In genomic region chr14:57692671-57693070, GRCh38 we compare ENCODE assay signal across 8 cellular contexts.
DNase-seq lines count a peak whose midpoint lies in the region; ATAC-seq, FAIRE-seq and TF ChIP-seq lines count a peak whose summit lies in the region.

No MANE protein-coding gene starts in this region.

- DNase-seq in AML-193 (lab: John Stamatoyannopoulos, UW) (peak; percentile 26 to 42), HFF-Myc (ENCODE audit: extremely low read depth, low read depth) (peak; percentile 22), RCC 7860 (ENCODE audit: low spot score) (peak; percentile 21), glomerular visceral epithelial cell (ENCODE audit: extremely low spot score) (peak; percentile 61), ovary (no peak)
- DNase-seq in CD4-positive, alpha-beta memory T cell = no peak

- H3K9me3 Mint-ChIP-seq in CD4-positive, alpha-beta memory T cell = peaks cover 0 to 8% (median 3%) of the 10 kb centered on the region in 8 donors

- no peak overlapping the region for H3K4me3 ChIP-seq in HFF-Myc (replicated peaks; ENCODE audit: low read depth, low read length)
- no peak overlapping the region for H3K4me3 ChIP-seq in ovary
- H3K4me3 ChIP-seq in CD4-positive, alpha-beta memory T cell (ENCODE audit: low read length in 2 of 2) = no peak overlapping the region

- intact Hi-C loops in ovary (cut with DNase I) = no loop called here
- intact Hi-C loops in CD4-positive, alpha-beta memory T cell (cut with micrococcal nuclease) = no loop called here

- H3K27ac ChIP-seq in ovary = no peak overlapping the region
- H3K27ac ChIP-seq in CD4-positive, alpha-beta memory T cell (ENCODE audit: low read depth, low read length) = no peak overlapping the region

- H3K36me3 Mint-ChIP-seq in CD4-positive, alpha-beta memory T cell = no peaks in the 10 kb centered on the region

- no peaks in the 10 kb centered on the region for H3K4me1 Mint-ChIP-seq in CD4-positive, alpha-beta memory T cell

- H3K27me3 ChIP-seq in ovary = no peaks in the 10 kb centered on the region
- no peaks in the 10 kb centered on the region for H3K27me3 ChIP-seq in CD4-positive, alpha-beta memory T cell (ENCODE audit: insufficient read depth, low read length)

- no peak for TF ChIP-seq EP300 in ovary (IDR thresholded peaks at IDR 0.05)

- CTCF ChIA-PET in CD4-positive, alpha-beta memory T cell (lab: Charles Lee; ENCODE audit: partially characterized antibody) = no interaction called here

- POLR2A ChIA-PET in CD4-positive, alpha-beta memory T cell (lab: Charles Lee; ENCODE audit: partially characterized antibody) = no interaction called here

- no peak for FAIRE-seq in RCC 7860 (lab: Jason Lieb, UNC)

- H3K9me3 ChIP-seq in ovary = no peaks in the 10 kb centered on the region
- no peaks in the 10 kb centered on the region for H3K9me3 ChIP-seq in CD4-positive, alpha-beta memory T cell (ENCODE audit: control insufficient read depth in 1 of 2, low read length in 2 of 2)

- ATAC-seq in GM18907 (IDR thresholded peaks at IDR 0.05; ENCODE audit: unreplicated experiment) (no peak), HG02970 (IDR thresholded peaks at IDR 0.05; ENCODE audit: low FRiP score, unreplicated experiment) (no peak)

- no peaks in the 10 kb centered on the region for H3K4me1 ChIP-seq in ovary (ENCODE audit: insufficient read depth)
- no peaks in the 10 kb centered on the region for H3K4me1 ChIP-seq in CD4-positive, alpha-beta memory T cell (ENCODE audit: insufficient read depth, low read length)

- no peak overlapping the region for H3K27ac Mint-ChIP-seq in CD4-positive, alpha-beta memory T cell

- no peaks in the 10 kb centered on the region for H3K27me3 Mint-ChIP-seq in CD4-positive, alpha-beta memory T cell

- no peak for TF ChIP-seq POLR2A in ovary (IDR thresholded peaks at IDR 0.05)

- no peak overlapping the region for H3K4me3 Mint-ChIP-seq in CD4-positive, alpha-beta memory T cell

- H3K36me3 ChIP-seq in ovary = no peaks in the 10 kb centered on the region
- no peaks in the 10 kb centered on the region for H3K36me3 ChIP-seq in CD4-positive, alpha-beta memory T cell (ENCODE audit: insufficient read depth, low read length)

- TF ChIP-seq CTCF in HFF-Myc (IDR thresholded peaks at IDR 0.05; ENCODE audit: low read depth, low read length, missing control alignments) (peak; percentile 37), ovary (IDR thresholded peaks at IDR 0.05) (no peak)

Comparison
In these comparisons a context has a peak if more than half of its experiments do, and no peak if none do; other contexts are left out.
1. DNase-seq: peak in AML-193 (2 of 2), HFF-Myc (single experiment), RCC 7860 (single experiment) and glomerular visceral epithelial cell (single experiment); none in ovary (0 of 5) and CD4-positive, alpha-beta memory T cell (0 of 5).